In genomic region chr5:173099461-173099860, GRCh38 we compare ENCODE assay signal across 30 cellular contexts.
"Had no signal": no experiment of that assay in that cellular context is flagged by ENCODE, and none has a peak within 500 bp of the region (broad histone marks: within the 10 kb centered on the region; RNA-seq: fewer than 3 reads in every experiment).

No MANE protein-coding gene starts in this region.

- H3K27me3 Mint-ChIP-seq: progenitor cell of endocrine pancreas; stimulated activated memory B cell treated with anti-CD40 and anti-IgM and Interleukin-4, amounts not matched to agents 10 μg/mL and 1 μg/mL and 100 μg/mL, for 72 hours had no signal

- H3K9me3 ChIP-seq: esophagus muscularis mucosa, lower lobe of right lung, neutrophil, ovary, right lobe of liver, SJSA1, thyroid gland had no signal

- H3K4me3 ChIP-seq: adrenal gland, body of pancreas, esophagus muscularis mucosa, left lung, lower lobe of right lung, ovary, right lobe of liver, SJSA1, stomach, thyroid gland, upper lobe of left lung had no signal

- ATAC-seq: activated CD4-positive, CD25-positive, alpha-beta regulatory T cell treated with anti-CD3 and anti-CD28 coated beads, Interleukin-2, amount 50 U/mL, for 24 hours; activated naive CD4-positive, alpha-beta T cell treated with anti-CD3 and anti-CD28 coated beads, Interleukin-2, amount 50 U/mL, for 72 hours; body of pancreas; foreskin keratinocyte; left lung; lower lobe of right lung; right lobe of liver; stimulated activated memory B cell treated with anti-CD40 and anti-IgM and Interleukin-4, amounts not matched to agents 10 μg/mL and 1 μg/mL and 100 μg/mL, for 72 hours had no signal

- H3K36me3 ChIP-seq: adrenal gland, neutrophil, ovary, right lobe of liver, SJSA1 had no signal

- H3K4me1 ChIP-seq: foreskin keratinocyte had no signal

- H3K4me1 Mint-ChIP-seq: endodermal cell had no signal

- DNase-seq: activated CD4-positive, alpha-beta T cell treated with anti-CD3 and anti-CD28 coated beads for 48 hours; activated CD4-positive, alpha-beta T cell treated with anti-CD3 and anti-CD28 coated beads, Interleukin-2, amount 50 U/mL, for 48 hours; activated effector memory CD4-positive, alpha-beta T cell treated with anti-CD3 and anti-CD28 coated beads, Interleukin-2, amount 50 U/mL, for 16 hours; aorta; body of pancreas; cortex of kidney; endodermal cell; foreskin keratinocyte; left lung; lower lobe of right lung; mesendoderm; ovary; right lobe of liver; stimulated activated CD4-positive, alpha-beta T cell treated with anti-CD3 and anti-CD28 coated beads, Interleukin-4, amount 100 ng/mL, for 4 hours; stimulated activated CD8-positive, alpha-beta memory T cell treated with anti-CD3 and anti-CD28 coated beads, Interleukin-4, amount 100 ng/mL, for 48 hours; stomach; T-helper 9 cell; thyroid gland; upper lobe of left lung had no signal

- H3K4me3 Mint-ChIP-seq: activated T-helper 1 cell treated with anti-CD3 and anti-CD28 coated beads, Interleukin-12 subunit alpha, Interleukin-12 subunit beta, Interleukin-2, Interleukin-4 antibody, amounts not matched to agents 30 ng/mL and 10 ng/mL and 1 ng/mL, durations not matched to agents 14 hours and 24 hours and 36 hours; endodermal cell; nephron; stimulated activated memory B cell treated with anti-CD40 and anti-IgM and Interleukin-4, amounts not matched to agents 10 μg/mL and 1 μg/mL and 100 μg/mL, for 72 hours had no signal

- H3K27me3 ChIP-seq: adrenal gland, body of pancreas, esophagus muscularis mucosa, foreskin keratinocyte, left lung, neutrophil, ovary, right lobe of liver, SJSA1, stomach, thyroid gland, upper lobe of left lung had no signal

- H3K27ac Mint-ChIP-seq: activated T-helper 1 cell treated with anti-CD3 and anti-CD28 coated beads, Interleukin-12 subunit alpha, Interleukin-12 subunit beta, Interleukin-2, Interleukin-4 antibody, amounts not matched to agents 30 ng/mL and 10 ng/mL and 1 ng/mL, durations not matched to agents 14 hours and 24 hours and 36 hours; endodermal cell; nephron; progenitor cell of endocrine pancreas; stimulated activated memory B cell treated with anti-CD40 and anti-IgM and Interleukin-4, amounts not matched to agents 10 μg/mL and 1 μg/mL and 100 μg/mL, for 72 hours had no signal

- H3K27ac ChIP-seq: body of pancreas, esophagus muscularis mucosa, foreskin keratinocyte, left lung, lower lobe of right lung, neutrophil, ovary, right lobe of liver, SJSA1, stomach, thyroid gland, upper lobe of left lung, VCaP had no signal
